ENCODE assay signal across 8 cellular contexts in genomic region chr1:28056129-28056925, GRCh38.
DNase-seq lines count a peak whose midpoint lies in the region; ATAC-seq lines count a peak whose summit lies in the region.

No MANE protein-coding gene starts in this region.

- peak; percentile 84 for ATAC-seq in HG03108 (IDR thresholded peaks at IDR 0.05; ENCODE audit: unreplicated experiment)

- DNase-seq in COLO668 (lab: John Stamatoyannopoulos, UW; ENCODE audit: unreplicated experiment) (peak; percentile 35), UCSD-AML1 (lab: John Stamatoyannopoulos, UW; ENCODE audit: unreplicated experiment) (peak; percentile 52), DMS114 treated with DMSO at 0.1 percent for 48 hours (lab: John Stamatoyannopoulos, UW; ENCODE audit: unreplicated experiment) (no peak), NCI-H82 (lab: John Stamatoyannopoulos, UW) (no peak), NCI-H2171 (lab: John Stamatoyannopoulos, UW) (no peak)
- DNase-seq in central memory CD4-positive, alpha-beta T cell, result peak; percentile 37
- DNase-seq in stimulated activated CD8-positive, alpha-beta memory T cell treated with anti-CD3 and anti-CD28 coated beads, Interleukin-4, amount 100 ng/mL, for 4 hours (ENCODE audit: low read depth in 2 of 2, low spot score in 1 of 2), result peak; percentile 33 to 47

Comparison
In these comparisons a context has a peak if more than half of its experiments do, and no peak if none do; other contexts are left out.
1. DNase-seq: peak in COLO668 (single experiment), UCSD-AML1 (single experiment), central memory CD4-positive, alpha-beta T cell (single experiment) and stimulated activated CD8-positive, alpha-beta memory T cell treated with anti-CD3 and anti-CD28 coated beads, Interleukin-4, amount 100 ng/mL, for 4 hours (2 of 2); none in DMS114 treated with DMSO at 0.1 percent for 48 hours (single experiment), NCI-H82 (single experiment) and NCI-H2171 (single experiment).